In genomic region chr10:7703140-7703539, GRCh38 we compare ENCODE assay signal across 1 cellular context.
A peak's percentile ranks its signal among the peaks of the same experiment; 100 is the strongest.
TF ChIP-seq lines count a peak whose summit lies in the region.

Gene ITIH2, plus strand, starts transcription at chr10:7703316. Its CDS starts 119 bp downstream, at chr10:7703435.

TF ChIP-seq in HepG2, 621 proteins besides CTCF, POLR2A, EP300 and RAD21 (continued from another document and continues in another):
- no peak; the same call in 1 of the 2 replicates for TF ChIP-seq ARID4A (CRISPR knock-in tag; IDR thresholded peaks at IDR 0.05; ENCODE audit: borderline replicate concordance)
- TF ChIP-seq ZBTB39 (CRISPR knock-in tag; IDR thresholded peaks at IDR 0.05) = no peak
- no peak for TF ChIP-seq TBL1XR1 (IDR thresholded peaks at IDR 0.05; ENCODE audit: borderline replicate concordance, low read length, partially characterized antibody)
- no peak for TF ChIP-seq ZNF777 (CRISPR knock-in tag; IDR thresholded peaks at IDR 0.05)
- no peak for TF ChIP-seq ZSCAN29 (CRISPR knock-in tag; conservative IDR thresholded peaks at IDR 0.05)
- TF ChIP-seq RFXANK (CRISPR knock-in tag; IDR thresholded peaks at IDR 0.05) = no peak
- no peak for TF ChIP-seq RBM39 (IDR thresholded peaks at IDR 0.05; ENCODE audit: low read depth, low read length, poor library complexity, severe bottlenecking)
- TF ChIP-seq PHF5A (CRISPR knock-in tag; IDR thresholded peaks at IDR 0.05; ENCODE audit: low read depth, unreplicated experiment) = no peak
- TF ChIP-seq ZNF703 (CRISPR knock-in tag; IDR thresholded peaks at IDR 0.05; ENCODE audit: borderline replicate concordance) = no peak
- TF ChIP-seq ZNF18 (CRISPR knock-in tag; IDR thresholded peaks at IDR 0.05; ENCODE audit: insufficient replicate concordance) = no peak
- no peak for TF ChIP-seq ZNF468 (CRISPR knock-in tag; IDR thresholded peaks at IDR 0.05)
- TF ChIP-seq DMTF1 (CRISPR knock-in tag; IDR thresholded peaks at IDR 0.05) = no peak
- TF ChIP-seq TERF1 (CRISPR knock-in tag; IDR thresholded peaks at IDR 0.05) = no peak
- TF ChIP-seq REST (IDR thresholded peaks at IDR 0.05; ENCODE audit: borderline replicate concordance in 1 of 2, low read depth in 1 of 2, low read length in 2 of 2) = no peak; a peak in 1 of 4 replicates
- no peak; the same call in 1 of the 2 replicates for TF ChIP-seq MED13 (CRISPR knock-in tag; IDR thresholded peaks at IDR 0.05)
- no peak for TF ChIP-seq NFYB (CRISPR knock-in tag; IDR thresholded peaks at IDR 0.05)
- TF ChIP-seq ZNF841 (CRISPR knock-in tag; IDR thresholded peaks at IDR 0.05; ENCODE audit: borderline replicate concordance) = no peak
- no peak for TF ChIP-seq ARNT2 (CRISPR knock-in tag; IDR thresholded peaks at IDR 0.05; ENCODE audit: low read depth)
- no peak for TF ChIP-seq ZC3H13 (CRISPR knock-in tag; IDR thresholded peaks at IDR 0.05)
- TF ChIP-seq FOXJ3 (CRISPR knock-in tag; IDR thresholded peaks at IDR 0.05; ENCODE audit: borderline replicate concordance) = peak; percentile 19; the same call in 1 of the 2 replicates
- no peak for TF ChIP-seq ZBTB26 (CRISPR knock-in tag; IDR thresholded peaks at IDR 0.05; ENCODE audit: borderline replicate concordance)
- TF ChIP-seq ZNF557 (CRISPR knock-in tag; IDR thresholded peaks at IDR 0.05) = no peak
- no peak for TF ChIP-seq ZNF446 (CRISPR knock-in tag; IDR thresholded peaks at IDR 0.05)
- TF ChIP-seq SOX5 (CRISPR knock-in tag; IDR thresholded peaks at IDR 0.05; ENCODE audit: borderline replicate concordance) = peak; percentile 81
- no peak for TF ChIP-seq ZNF546 (CRISPR knock-in tag; conservative IDR thresholded peaks at IDR 0.05)
- 0 out of 2 replicates have a peak, but pooled peaks have one; percentile 28 for TF ChIP-seq SATB2 (CRISPR knock-in tag; IDR thresholded peaks at IDR 0.05)
- TF ChIP-seq HOXA3 (CRISPR knock-in tag; IDR thresholded peaks at IDR 0.05) = no peak
- TF ChIP-seq IRX3 (CRISPR knock-in tag; IDR thresholded peaks at IDR 0.05; ENCODE audit: borderline replicate concordance, low read depth) = no peak
- TF ChIP-seq YEATS2 (CRISPR knock-in tag; IDR thresholded peaks at IDR 0.05; ENCODE audit: borderline replicate concordance) = no peak
- TF ChIP-seq ISX (CRISPR knock-in tag; conservative IDR thresholded peaks at IDR 0.05) = no peak
- TF ChIP-seq ZNF337 (CRISPR knock-in tag; IDR thresholded peaks at IDR 0.05; ENCODE audit: borderline replicate concordance, low read depth) = no peak
- no peak for TF ChIP-seq ZNF597 (CRISPR knock-in tag; IDR thresholded peaks at IDR 0.05)
- no peak for TF ChIP-seq CSRNP1 (CRISPR knock-in tag; IDR thresholded peaks at IDR 0.05)
- TF ChIP-seq ZNF75D (CRISPR knock-in tag; IDR thresholded peaks at IDR 0.05; ENCODE audit: borderline replicate concordance) = no peak
- no peak for TF ChIP-seq EHMT2 (IDR thresholded peaks at IDR 0.05; ENCODE audit: borderline replicate concordance, low read depth, low read length)
- no peak for TF ChIP-seq ZNF451 (CRISPR knock-in tag; IDR thresholded peaks at IDR 0.05)
- TF ChIP-seq FOXO4 (CRISPR knock-in tag; conservative IDR thresholded peaks at IDR 0.05) = no peak
